Comparison of ENCODE assay signal across 1 cellular context in the genomic region with DNA sequence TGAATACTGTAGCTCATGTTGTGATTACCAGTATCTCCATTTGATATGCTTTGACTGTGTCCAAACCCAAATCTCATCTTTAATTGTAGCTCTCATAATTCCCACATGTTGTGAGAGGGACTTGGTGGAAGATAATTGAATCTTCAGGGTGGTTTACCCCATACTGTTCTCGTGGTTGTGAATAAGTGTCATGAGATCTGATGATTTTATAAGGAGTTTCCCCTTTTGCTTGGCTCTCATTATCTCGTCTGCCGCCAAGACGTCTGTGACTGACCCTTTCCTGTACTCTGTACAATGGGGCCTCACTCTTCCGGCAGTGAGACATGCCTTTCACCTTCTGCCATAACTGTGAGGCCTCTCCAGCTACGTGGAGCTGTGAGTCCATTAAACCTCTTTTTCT.
TF ChIP-seq lines count a peak whose summit lies in the region.

No MANE protein-coding gene starts in this region.

TF ChIP-seq in K562, 482 proteins besides CTCF, POLR2A, EP300 and RAD21 (continued from another document):
- TF ChIP-seq, protein P1, sequence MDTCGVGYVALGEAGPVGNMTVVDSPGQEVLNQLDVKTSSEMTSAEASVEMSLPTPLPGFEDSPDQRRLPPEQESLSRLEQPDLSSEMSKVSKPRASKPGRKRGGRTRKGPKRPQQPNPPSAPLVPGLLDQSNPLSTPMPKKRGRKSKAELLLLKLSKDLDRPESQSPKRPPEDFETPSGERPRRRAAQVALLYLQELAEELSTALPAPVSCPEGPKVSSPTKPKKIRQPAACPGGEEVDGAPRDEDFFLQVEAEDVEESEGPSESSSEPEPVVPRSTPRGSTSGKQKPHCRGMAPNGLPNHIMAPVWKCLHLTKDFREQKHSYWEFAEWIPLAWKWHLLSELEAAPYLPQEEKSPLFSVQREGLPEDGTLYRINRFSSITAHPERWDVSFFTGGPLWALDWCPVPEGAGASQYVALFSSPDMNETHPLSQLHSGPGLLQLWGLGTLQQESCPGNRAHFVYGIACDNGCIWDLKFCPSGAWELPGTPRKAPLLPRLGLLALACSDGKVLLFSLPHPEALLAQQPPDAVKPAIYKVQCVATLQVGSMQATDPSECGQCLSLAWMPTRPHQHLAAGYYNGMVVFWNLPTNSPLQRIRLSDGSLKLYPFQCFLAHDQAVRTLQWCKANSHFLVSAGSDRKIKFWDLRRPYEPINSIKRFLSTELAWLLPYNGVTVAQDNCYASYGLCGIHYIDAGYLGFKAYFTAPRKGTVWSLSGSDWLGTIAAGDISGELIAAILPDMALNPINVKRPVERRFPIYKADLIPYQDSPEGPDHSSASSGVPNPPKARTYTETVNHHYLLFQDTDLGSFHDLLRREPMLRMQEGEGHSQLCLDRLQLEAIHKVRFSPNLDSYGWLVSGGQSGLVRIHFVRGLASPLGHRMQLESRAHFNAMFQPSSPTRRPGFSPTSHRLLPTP (IDR thresholded peaks at IDR 0.05; ENCODE audit: borderline replicate concordance, extremely low read depth, insufficient read length): no peak
TF ChIP-seq in K562: peak in this region for 0.
